Comparison of ENCODE assay signal across 8 cellular contexts in genomic region chr3:51968175-51968681, GRCh38. TPM values are rescaled to one million over a fixed set of nuclear protein-coding genes. Genes with fewer than 3 reads are reported as not detected.
DNase-seq lines count a peak whose midpoint lies in the region; ATAC-seq and TF ChIP-seq lines count a peak whose summit lies in the region.

No MANE protein-coding gene starts in this region.

- H3K9me3 Mint-ChIP-seq in activated naive CD8-positive, alpha-beta T cell treated with anti-CD3 and anti-CD28 coated beads, Interleukin-2, amount 50 U/mL, for 24 hours = no peaks in the 10 kb centered on the region

- H3K4me3 ChIP-seq in A673 (ENCODE audit: low read depth, low read length, poor library complexity, severe bottlenecking) (peak overlapping the region; percentile 53), HEK293 (ENCODE audit: low read depth, low read length) (peak overlapping the region; percentile 57), iPS-20b (ENCODE audit: low read length) (peak overlapping the region; percentile 86), stomach smooth muscle (ENCODE audit: low read length in 2 of 2) (peak overlapping the region; percentile 71 to 77)

- no peaks in the 10 kb centered on the region for H3K4me1 ChIP-seq in A673 (ENCODE audit: insufficient read depth, low read length, poor library complexity, severe bottlenecking)
- H3K4me1 ChIP-seq in HEK293 (ENCODE audit: control insufficient read depth, insufficient read depth, low read length) = 0 out of 2 replicates have a peak, but pooled peaks cover 2% of the 10 kb centered on the region
- H3K4me1 ChIP-seq in iPS-20b (ENCODE audit: insufficient read depth, low read length) = peaks cover 21% of the 10 kb centered on the region
- H3K4me1 ChIP-seq in stomach smooth muscle (ENCODE audit: control insufficient read depth, insufficient read depth, low read length) = peaks cover 37% of the 10 kb centered on the region

- H3K9ac ChIP-seq in iPS-20b (ENCODE audit: low read depth, low read length) = peak overlapping the region; percentile 94
- peak overlapping the region; percentile 71 to 76 for H3K9ac ChIP-seq in stomach smooth muscle (ENCODE audit: low read length in 2 of 2)

- BruUV-seq in A673 (replicated peaks; lab: Mats Ljungman, UMichigan) = no TSS peak

- H3K27ac Mint-ChIP-seq in activated naive CD8-positive, alpha-beta T cell treated with anti-CD3 and anti-CD28 coated beads, Interleukin-2, amount 50 U/mL, for 24 hours = no peak overlapping the region

- H3K27ac ChIP-seq in A673 (ENCODE audit: low read depth, low read length, poor library complexity, severe bottlenecking) = no peak overlapping the region
- H3K27ac ChIP-seq in HEK293 (ENCODE audit: extremely low read depth, low read depth, low read length) = no peak overlapping the region; the same call in 1 of the 2 replicates
- peak overlapping the region; percentile 89 for H3K27ac ChIP-seq in iPS-20b (ENCODE audit: low read length)
- H3K27ac ChIP-seq in stomach smooth muscle (ENCODE audit: low read length) = peak overlapping the region; percentile 85

- CTCF ChIA-PET in A673 (lab: Charles Lee) = interaction anchor here (0.6 kb wide), 3 partner anchors 62 to 459 kb away, joined by 3 to 9 read pairs (median 4); no protein-coding TSS in a partner anchor
- CTCF ChIA-PET in HEK293 (lab: Yijun Ruan, JAX) = interaction anchor here (0.7 to 1.4 kb wide), 2 partner anchors 27 to 208 kb away, joined by 3 to 9 read pairs; partner anchors contain the start of gene RRP9

- no peaks in the 10 kb centered on the region for H3K9me3 ChIP-seq in A673 (ENCODE audit: low read depth, low read length, poor library complexity, severe bottlenecking)
- H3K9me3 ChIP-seq in HEK293 (ENCODE audit: control insufficient read depth, insufficient read depth, low read depth, low read length) = no peaks in the 10 kb centered on the region
- no peaks in the 10 kb centered on the region for H3K9me3 ChIP-seq in iPS-20b (ENCODE audit: insufficient read depth, low read depth, low read length)
- H3K9me3 ChIP-seq in stomach smooth muscle (ENCODE audit: control insufficient read depth in 2 of 2, low read length in 2 of 2) = no peaks in the 10 kb centered on the region

- intact Hi-C loops in A673 (cut with micrococcal nuclease; ENCODE audit: unreplicated experiment) = no loop called here

- no peak for ATAC-seq in activated naive CD8-positive, alpha-beta T cell treated with anti-CD3 and anti-CD28 coated beads, Interleukin-2, amount 50 U/mL, for 24 hours
- no peak for ATAC-seq in GM21529 (IDR thresholded peaks at IDR 0.05; ENCODE audit: unreplicated experiment)

- DNase-seq in A673 (ENCODE audit: low spot score) = no peak
- no peak for DNase-seq in activated naive CD8-positive, alpha-beta T cell treated with anti-CD3 and anti-CD28 coated beads, Interleukin-2, amount 50 U/mL, for 24 hours
- no peak for DNase-seq in HCEC 1CT
- no peak for DNase-seq in kidney glomerular epithelial cell (lab: John Stamatoyannopoulos, UW)

- H3K36me3 ChIP-seq in A673 (ENCODE audit: insufficient read depth, low read length, poor library complexity, severe bottlenecking) (no peaks in the 10 kb centered on the region), HEK293 (ENCODE audit: control insufficient read depth in 2 of 2, insufficient read depth in 1 of 2, low read length in 2 of 2) (peaks cover 0 to 7% of the 10 kb centered on the region in 2 experiments; a peak in 1 of 3 replicates), iPS-20b (ENCODE audit: insufficient read depth, low read depth, low read length) (no peaks in the 10 kb centered on the region), stomach smooth muscle (ENCODE audit: control insufficient read depth in 2 of 2, insufficient read depth in 2 of 2, low read length in 2 of 2) (no peaks in the 10 kb centered on the region)

- peak overlapping the region; percentile 69 for H3K4me3 Mint-ChIP-seq in activated naive CD8-positive, alpha-beta T cell treated with anti-CD3 and anti-CD28 coated beads, Interleukin-2, amount 50 U/mL, for 24 hours

- peaks cover 4% of the 10 kb centered on the region for H3K36me3 Mint-ChIP-seq in activated naive CD8-positive, alpha-beta T cell treated with anti-CD3 and anti-CD28 coated beads, Interleukin-2, amount 50 U/mL, for 24 hours (ENCODE audit: low read depth)

- TF ChIP-seq CTCF in A673 (conservative IDR thresholded peaks at IDR 0.05; ENCODE audit: low read depth, low read length) = no peak
- no peak for TF ChIP-seq CTCF in HEK293 (tag by site-specific recombination; IDR thresholded peaks at IDR 0.05)

- H3K27me3 ChIP-seq in A673 (replicated peaks; ENCODE audit: insufficient read depth, low read depth, low read length, poor library complexity) (no peaks in the 10 kb centered on the region), iPS-20b (ENCODE audit: insufficient read depth, low read length) (peaks cover 25% of the 10 kb centered on the region), stomach smooth muscle (ENCODE audit: control insufficient read depth in 1 of 2, insufficient read depth in 2 of 2, low read length in 2 of 2) (no peaks in the 10 kb centered on the region)

- POLR2A ChIA-PET in A673 (lab: Charles Lee; ENCODE audit: low non-redundant PET) (interaction anchor here (0.6 to 0.7 kb wide), 2 partner anchors 36 to 234 kb away, joined by 3 to 5 read pairs; no protein-coding TSS in a partner anchor), HEK293 (lab: Yijun Ruan, JAX) (interaction anchor here (1.8 kb wide), 1 partner anchor 15 kb away, joined by 8 read pairs; the partner anchor contains the start of gene ACY1)

- no peaks in the 10 kb centered on the region for H3K27me3 Mint-ChIP-seq in activated naive CD8-positive, alpha-beta T cell treated with anti-CD3 and anti-CD28 coated beads, Interleukin-2, amount 50 U/mL, for 24 hours

- peaks cover 17% of the 10 kb centered on the region for H3K4me1 Mint-ChIP-seq in activated naive CD8-positive, alpha-beta T cell treated with anti-CD3 and anti-CD28 coated beads, Interleukin-2, amount 50 U/mL, for 24 hours

TF ChIP-seq in HEK293, 187 proteins besides CTCF, POLR2A, EP300 and RAD21 (continues in another document):
- TF ChIP-seq ZNF580 (tag by site-specific recombination; IDR thresholded peaks at IDR 0.05) = no peak
- peak; percentile 89 for TF ChIP-seq ZNF398 (tag by site-specific recombination; IDR thresholded peaks at IDR 0.05)
- TF ChIP-seq SETDB1 (IDR thresholded peaks at IDR 0.05; ENCODE audit: insufficient read length, low read length) = no peak
- no peak for TF ChIP-seq ZNF658 (tag by site-specific recombination; IDR thresholded peaks at IDR 0.05)
- no peak for TF ChIP-seq ZNF280C (tag by site-specific recombination; IDR thresholded peaks at IDR 0.05)
- no peak for TF ChIP-seq ZNF571 (tag by site-specific recombination; IDR thresholded peaks at IDR 0.05)

RNA-seq across cellular contexts. Expression of gene PCBP4, which starts 1.0 kb away (rescaled TPM):
- 5.3 and 8.1 TPM in 2 replicates for total RNA-seq in A673 (2021)

RNA-seq across cellular contexts. Expression of gene ABHD14B, which starts 5.6 kb away (rescaled TPM):
- total RNA-seq in A673 (2021) = 7.3 and 11.4 TPM in 2 replicates

RNA-seq across cellular contexts. Expression of gene ABHD14A, which starts 6.6 kb away (rescaled TPM):
- total RNA-seq in A673 (2021) = 3.7 and 5.6 TPM in 2 replicates

RNA-seq across cellular contexts. Expression of gene GPR62, which starts 13.0 kb away (rescaled TPM):
- total RNA-seq in A673 (2021) = not detected in 2 replicates

RNA-seq across cellular contexts. Expression of gene ACY1, which starts 15.1 kb away (rescaled TPM):
- 6.4 and 9.3 TPM in 2 replicates for total RNA-seq in A673 (2021)

Comparison
In these comparisons a context has a peak if more than half of its experiments do, and no peak if none do; other contexts are left out.
1. H3K27ac ChIP-seq: peak in iPS-20b (single experiment) and stomach smooth muscle (single experiment); none in A673 (single experiment) and HEK293 (single experiment).
2. Peak in every context shown above with its lines, with median percentiles within 50 percentile points of each other: H3K4me3 ChIP-seq.